34 cellular contexts compared by ENCODE assay signal in the genomic region with DNA sequence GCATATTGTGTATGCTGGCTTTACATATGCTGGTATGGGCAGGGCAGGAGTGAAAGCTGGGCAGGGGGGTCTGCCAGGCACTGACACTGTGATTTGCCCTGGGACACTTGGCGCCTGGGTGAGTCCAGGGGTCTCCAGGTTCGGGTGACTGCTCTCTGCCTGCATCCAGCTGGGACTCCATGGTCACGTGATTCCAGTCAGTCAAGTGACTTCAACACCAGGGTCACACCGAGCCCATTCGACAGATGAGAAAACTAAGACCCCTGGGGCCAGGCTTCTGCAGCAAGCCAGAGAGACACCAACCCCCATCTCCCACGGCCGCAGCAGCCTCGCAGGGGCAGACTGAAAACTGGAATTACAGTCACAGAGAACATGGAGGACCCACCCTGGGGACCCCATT. TPM values are rescaled to one million over a fixed set of nuclear protein-coding genes. Genes with fewer than 3 reads are reported as not detected.
"Had no signal": no experiment of that assay in that cellular context is flagged by ENCODE, and none has a peak within 500 bp of the region (broad histone marks: within the 10 kb centered on the region; RNA-seq: fewer than 3 reads in every experiment).

No MANE protein-coding gene starts in this region.

- H3K4me3 ChIP-seq: colonic mucosa, esophagus squamous epithelium, gastrocnemius medialis, heart right ventricle, left lung, lower lobe of right lung, mucosa of descending colon had no signal

- ATAC-seq: effector memory CD8-positive, alpha-beta T cell; esophagus mucosa; gastrocnemius medialis; heart right ventricle; left cardiac atrium; left lung; left ventricle myocardium superior; lower lobe of right lung; mucosa of descending colon had no signal

- H3K27me3 ChIP-seq: colonic mucosa had no signal

- DNase-seq: colonic mucosa; cortex of kidney; effector CD8-positive, alpha-beta T cell; effector memory CD8-positive, alpha-beta T cell; endodermal cell; erythroblast; esophagus squamous epithelium; foreskin fibroblast; foreskin melanocyte; gastrocnemius medialis; glutamatergic neuron; head of caudate nucleus; heart right ventricle; hippocampal formation; left cardiac atrium; left lung; left ventricle myocardium superior; lower lobe of right lung; mesenchymal stem cell; mucosa of descending colon; naive B cell had no signal

- H3K36me3 ChIP-seq: colonic mucosa, esophagus squamous epithelium, gastrocnemius medialis, heart right ventricle, left lung, lower lobe of right lung had no signal

- H3K9me3 ChIP-seq: colonic mucosa, esophagus squamous epithelium, gastrocnemius medialis, left lung, lower lobe of right lung, mucosa of descending colon had no signal

- H3K4me1 ChIP-seq: colonic mucosa, esophagus squamous epithelium, gastrocnemius medialis, heart right ventricle, left lung, lower lobe of right lung had no signal

- FAIRE-seq: endometrium, islet of Langerhans, keratinocyte had no signal

- H3K27ac ChIP-seq: colonic mucosa, epithelial cell of prostate, esophagus squamous epithelium, gastrocnemius medialis, heart right ventricle, left lung, lower lobe of right lung had no signal

RNA-seq across cellular contexts. Expression of gene MMD2, which starts 30.0 kb away (rescaled TPM):
- total RNA-seq: colonic mucosa, dermis microvascular lymphatic vessel endothelial cell, esophagus mucosa, esophagus squamous epithelium, gastrocnemius medialis, glomerular endothelial cell, heart right ventricle, kidney epithelial cell, left cardiac atrium, left lung, left ventricle myocardium superior, lower leg skin, lower lobe of right lung, lung microvascular endothelial cell, mesenteric fat pad, mesothelial cell of epicardium, myocyte had no signal
- polyA plus RNA-seq: heart right ventricle, keratinocyte had no signal

RNA-seq across cellular contexts. Expression of gene RADIL, which starts 45.5 kb away (rescaled TPM):
- polyA plus RNA-seq: keratinocyte had no signal
